ENCODE assay signal across 1 cellular context in genomic region chr11:6745465-6746015, GRCh38.
A peak's percentile ranks its signal among the peaks of the same experiment; 100 is the strongest.
TF ChIP-seq lines count a peak whose summit lies in the region.

No MANE protein-coding gene starts in this region.

TF ChIP-seq in K562, 482 proteins besides CTCF, POLR2A, EP300 and RAD21 (continued from another document):
- TF ChIP-seq PRDM10 (IDR thresholded peaks at IDR 0.05; ENCODE audit: partially characterized antibody) (no peak), ARID3A (IDR thresholded peaks at IDR 0.05; ENCODE audit: borderline replicate concordance, low read depth, low read length) (peak; percentile 45; the same call in 1 of the 2 replicates), HDAC3 (IDR thresholded peaks at IDR 0.05; ENCODE audit: borderline replicate concordance, partially characterized antibody) (no peak), ZNF324 (CRISPR knock-in tag; IDR thresholded peaks at IDR 0.05) (no peak), ZBTB34 (CRISPR knock-in tag; IDR thresholded peaks at IDR 0.05) (no peak), ID3 (CRISPR knock-in tag; IDR thresholded peaks at IDR 0.05) (no peak), ID3 (tag; IDR thresholded peaks at IDR 0.05) (no peak), CEBPG (CRISPR knock-in tag; IDR thresholded peaks at IDR 0.05) (no peak), CEBPG (tag; conservative IDR thresholded peaks at IDR 0.05 in 1 of 2, IDR thresholded peaks at IDR 0.05 in 1 of 2) (peak; percentile 23 to 69; a peak in 2 of 4 replicates), ADNP (tag; IDR thresholded peaks at IDR 0.05) (no peak), ZBTB5 (IDR thresholded peaks at IDR 0.05) (peak; percentile 81; the same call in 1 of the 2 replicates), ARID3B (CRISPR knock-in tag; IDR thresholded peaks at IDR 0.05; ENCODE audit: borderline replicate concordance) (no peak), ARHGAP35 (IDR thresholded peaks at IDR 0.05; ENCODE audit: partially characterized antibody) (no peak), TGIF2 (CRISPR knock-in tag; IDR thresholded peaks at IDR 0.05) (no peak), RBM25 (IDR thresholded peaks at IDR 0.05; ENCODE audit: low read depth, low read length, severe bottlenecking) (no peak), HDAC1 (IDR thresholded peaks at IDR 0.05) (no peak), EP400 (IDR thresholded peaks at IDR 0.05) (0 out of 2 replicates have a peak, but pooled peaks have one; percentile 27), U2AF1 (optimal IDR thresholded peaks at IDR 0.05; ENCODE audit: low read depth, low read length) (no peak), ARID1B (IDR thresholded peaks at IDR 0.05) (peak; percentile 80), FOXK2 (conservative IDR thresholded peaks at IDR 0.05 in 1 of 2, IDR thresholded peaks at IDR 0.05 in 1 of 2; ENCODE audit: low read depth in 2 of 2) (peak; percentile 13 to 16; a peak in 1 of 4 replicates), CCAR2 (IDR thresholded peaks at IDR 0.05; ENCODE audit: low read depth, low read length) (no peak)
